ENCODE assay signal across 8 cellular contexts in the genomic region with DNA sequence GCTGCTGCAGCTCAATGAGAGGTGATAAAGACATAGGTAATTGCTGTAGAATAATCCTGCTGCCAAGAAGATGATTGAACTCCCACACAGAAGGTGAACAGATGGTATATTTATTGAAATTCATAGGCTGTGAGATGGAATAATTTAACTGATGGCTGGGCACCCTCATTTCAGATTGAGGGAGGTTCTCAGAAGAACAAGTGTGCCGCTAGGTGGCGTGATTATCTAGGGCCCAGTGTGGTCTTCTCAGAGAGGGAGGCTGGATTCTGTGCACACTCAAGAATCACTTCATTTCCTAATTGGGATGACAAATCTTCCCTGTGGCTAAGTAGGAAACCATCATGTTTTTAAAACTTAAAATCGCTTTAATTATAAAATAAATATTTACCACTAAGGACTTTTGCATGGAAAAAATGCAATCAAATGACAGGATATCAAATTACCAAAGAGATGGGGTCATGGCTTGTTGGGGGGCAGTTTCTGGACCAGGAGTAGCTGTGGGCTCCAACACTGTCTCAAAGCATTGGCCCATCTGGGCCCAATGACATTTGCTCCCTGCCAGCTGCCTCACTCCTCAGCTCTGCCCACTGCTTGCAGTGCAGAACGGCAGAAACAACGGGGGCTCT.
DNase-seq lines count a peak whose midpoint lies in the region; ATAC-seq and TF ChIP-seq lines count a peak whose summit lies in the region.

No MANE protein-coding gene starts in this region.

- no peaks in the 10 kb centered on the region for H3K9me3 ChIP-seq in DOHH2 (ENCODE audit: control insufficient read depth, insufficient read depth, low read length)
- no peaks in the 10 kb centered on the region for H3K9me3 ChIP-seq in stomach

- H3K36me3 ChIP-seq in DOHH2 (ENCODE audit: control insufficient read depth, low read length), result no peaks in the 10 kb centered on the region
- no peaks in the 10 kb centered on the region for H3K36me3 ChIP-seq in stomach

- no peak overlapping the region for H3K4me3 Mint-ChIP-seq in activated CD8-positive, alpha-beta T cell treated with anti-CD3 and anti-CD28 coated beads, Interleukin-2, amount 10 ng/mL, durations not matched to agents 7 days and 5 days
- no peak overlapping the region for H3K4me3 Mint-ChIP-seq in natural killer cell

- TF ChIP-seq EP300 in stomach (IDR thresholded peaks at IDR 0.05), result no peak

- TF ChIP-seq CTCF in DOHH2 (IDR thresholded peaks at IDR 0.05; ENCODE audit: low read depth, low read length, poor library complexity, severe bottlenecking) (peak; percentile 84), natural killer cell (IDR thresholded peaks at IDR 0.05) (peak; percentile 64), stomach (IDR thresholded peaks at IDR 0.05) (peak in 5 of 7 experiments; percentile 10 to 46 (median 39))

- no peaks in the 10 kb centered on the region for H3F3A ChIP-seq in DOHH2 (ENCODE audit: control insufficient read depth, insufficient read depth)

- H3K79me2 ChIP-seq in DOHH2 (ENCODE audit: control insufficient read depth, low read length), result no peaks in the 10 kb centered on the region

- H3K27me3 Mint-ChIP-seq in activated CD8-positive, alpha-beta T cell treated with anti-CD3 and anti-CD28 coated beads, Interleukin-2, amount 10 ng/mL, durations not matched to agents 7 days and 5 days (ENCODE audit: low read depth), result peaks cover 35% of the 10 kb centered on the region
- H3K27me3 Mint-ChIP-seq in natural killer cell (ENCODE audit: low read depth in 2 of 2), result peaks cover 2 to 23% of the 10 kb centered on the region in 2 donors

- H3K4me3 ChIP-seq in DOHH2 (ENCODE audit: low read length) (no peak overlapping the region), stomach (no peak overlapping the region)

- peak; percentile 35 for ATAC-seq in HG03039 (IDR thresholded peaks at IDR 0.05; ENCODE audit: unreplicated experiment)
- peak; percentile 50 for ATAC-seq in activated CD8-positive, alpha-beta T cell treated with anti-CD3 and anti-CD28 coated beads, Interleukin-2, amount 10 ng/mL, durations not matched to agents 7 days and 5 days
- ATAC-seq in natural killer cell, result peak in 2 of 3 donors; percentile 29 to 52
- ATAC-seq in GM21423 (IDR thresholded peaks at IDR 0.05; ENCODE audit: unreplicated experiment), result no peak

- no peaks in the 10 kb centered on the region for H3K9me3 Mint-ChIP-seq in activated CD8-positive, alpha-beta T cell treated with anti-CD3 and anti-CD28 coated beads, Interleukin-2, amount 10 ng/mL, durations not matched to agents 7 days and 5 days (ENCODE audit: insufficient read depth)
- peaks cover 0 to under 1% of the 10 kb centered on the region in 2 donors for H3K9me3 Mint-ChIP-seq in natural killer cell

- H3K27ac ChIP-seq in DOHH2 (ENCODE audit: low read depth, low read length), result no peak overlapping the region
- H3K27ac ChIP-seq in stomach, result no peak overlapping the region

- 17 to 36% (median 32%) methylated on average over 5 of the region's 5 CpGs for WGBS in stomach, 5 donors

- no peak for TF ChIP-seq POLR2A in stomach (IDR thresholded peaks at IDR 0.05)

- DNase-seq in NCI-H510A treated with DMSO at 0.1 percent for 48 hours (lab: John Stamatoyannopoulos, UW) (peak; percentile 60), epidermal melanocyte (ENCODE audit: insufficient read length, low spot score) (peak; percentile 39), natural killer cell (peak; percentile 32), stomach (peak; percentile 65)
- peak; percentile 76 for DNase-seq in activated CD8-positive, alpha-beta T cell treated with anti-CD3 and anti-CD28 coated beads, Interleukin-2, amount 10 ng/mL, durations not matched to agents 7 days and 5 days

- H3K27me3 ChIP-seq in DOHH2 (ENCODE audit: control insufficient read depth, low read length) (no peaks in the 10 kb centered on the region), stomach (peaks cover 0 to 18% (median 0%) of the 10 kb centered on the region in 3 donors)

- no peaks in the 10 kb centered on the region for H3K9me2 ChIP-seq in DOHH2 (replicated peaks; ENCODE audit: control insufficient read depth, low read length)

- POLR2A ChIA-PET in activated CD8-positive, alpha-beta T cell treated with anti-CD3 and anti-CD28 coated beads, Interleukin-2, amount 10 ng/mL, durations not matched to agents 7 days and 5 days (lab: Charles Lee), result no interaction called here

- peaks cover 4% of the 10 kb centered on the region for H3K36me3 Mint-ChIP-seq in activated CD8-positive, alpha-beta T cell treated with anti-CD3 and anti-CD28 coated beads, Interleukin-2, amount 10 ng/mL, durations not matched to agents 7 days and 5 days (ENCODE audit: low read depth)
- H3K36me3 Mint-ChIP-seq in natural killer cell, result no peaks in the 10 kb centered on the region

- H3K4me1 Mint-ChIP-seq in activated CD8-positive, alpha-beta T cell treated with anti-CD3 and anti-CD28 coated beads, Interleukin-2, amount 10 ng/mL, durations not matched to agents 7 days and 5 days (ENCODE audit: low read depth), result peaks cover 10% of the 10 kb centered on the region
- peaks cover 7 to 17% of the 10 kb centered on the region in 2 donors for H3K4me1 Mint-ChIP-seq in natural killer cell

- H4K20me1 ChIP-seq in DOHH2 (ENCODE audit: control insufficient read depth, insufficient read depth, low read depth, low read length), result no peaks in the 10 kb centered on the region

- intact Hi-C loops in natural killer cell (cut with micrococcal nuclease) (loop anchor here (1.0 kb wide), 1 partner anchor 233 kb away; no protein-coding TSS in a partner anchor), stomach (cut with DNase I; ENCODE audit: low total_unique reads) (no loop called here)

- H3K4me1 ChIP-seq in DOHH2 (ENCODE audit: control insufficient read depth, low read length) (peaks cover 18% of the 10 kb centered on the region), stomach (no peaks in the 10 kb centered on the region)

- CTCF ChIA-PET in activated CD8-positive, alpha-beta T cell treated with anti-CD3 and anti-CD28 coated beads, Interleukin-2, amount 10 ng/mL, durations not matched to agents 7 days and 5 days (lab: Charles Lee), result interaction anchor here (0.7 to 3.6 kb wide), 9 partner anchors 10 to 232 kb away, joined by 3 to 41 read pairs (median 5); no protein-coding TSS in a partner anchor

- no peak overlapping the region for H3K27ac Mint-ChIP-seq in activated CD8-positive, alpha-beta T cell treated with anti-CD3 and anti-CD28 coated beads, Interleukin-2, amount 10 ng/mL, durations not matched to agents 7 days and 5 days
- H3K27ac Mint-ChIP-seq in natural killer cell, result no peak overlapping the region

- H3K4me2 ChIP-seq in DOHH2 (ENCODE audit: low read length), result no peak overlapping the region
